In genomic region chrX:30995705-30996104, GRCh38 we compare ENCODE assay signal across 29 cellular contexts.
"Had no signal": no experiment of that assay in that cellular context is flagged by ENCODE, and none has a peak within 500 bp of the region (broad histone marks: within the 10 kb centered on the region; RNA-seq: fewer than 3 reads in every experiment).

No MANE protein-coding gene starts in this region.

- H3K27ac ChIP-seq: hepatocyte, left ventricle myocardium inferior, neural progenitor cell, neutrophil, ovary, prostate gland, tibial nerve, uterus had no signal

- H3K9ac ChIP-seq: neural progenitor cell had no signal

- H3K79me2 ChIP-seq: hepatocyte had no signal

- ATAC-seq: natural killer cell; right cardiac atrium; stimulated activated memory B cell treated with anti-CD40 and anti-IgM and Interleukin-4, amounts not matched to agents 10 μg/mL and 1 μg/mL and 100 μg/mL, for 72 hours; stimulated activated naive CD8-positive, alpha-beta T cell treated with anti-CD3 and anti-CD28 coated beads, Interleukin-15, amount 100 ng/mL, for 72 hours had no signal

- H3K4me3 Mint-ChIP-seq: mesothelial cell of epicardium; naive B cell; natural killer cell; nephron progenitor cell; neural progenitor cell; stimulated activated memory B cell treated with anti-CD40 and anti-IgM and Interleukin-4, amounts not matched to agents 10 μg/mL and 1 μg/mL and 100 μg/mL, for 72 hours; stimulated activated naive CD8-positive, alpha-beta T cell treated with anti-CD3 and anti-CD28 coated beads, Interleukin-15, amount 100 ng/mL, for 72 hours; type B pancreatic cell had no signal

- H3K36me3 ChIP-seq: left ventricle myocardium inferior, neural progenitor cell, neutrophil, ovary, prostate gland, tibial nerve, uterus had no signal

- H3K27me3 ChIP-seq: hepatocyte, neural progenitor cell, neutrophil, ovary, uterus had no signal

- H2AFZ ChIP-seq: hepatocyte, neural progenitor cell had no signal

- H3K4me1 Mint-ChIP-seq: naive B cell; natural killer cell; neural progenitor cell; stimulated activated memory B cell treated with anti-CD40 and anti-IgM and Interleukin-4, amounts not matched to agents 10 μg/mL and 1 μg/mL and 100 μg/mL, for 72 hours; stimulated activated naive CD8-positive, alpha-beta T cell treated with anti-CD3 and anti-CD28 coated beads, Interleukin-15, amount 100 ng/mL, for 72 hours had no signal

- H3K4me2 ChIP-seq: hepatocyte, neural progenitor cell, smooth muscle cell had no signal

- H3K9me3 Mint-ChIP-seq: neural progenitor cell; stimulated activated memory B cell treated with anti-CD40 and anti-IgM and Interleukin-4, amounts not matched to agents 10 μg/mL and 1 μg/mL and 100 μg/mL, for 72 hours; stimulated activated naive CD8-positive, alpha-beta T cell treated with anti-CD3 and anti-CD28 coated beads, Interleukin-15, amount 100 ng/mL, for 72 hours; type B pancreatic cell had no signal

- DNase-seq: islet precursor cell; left ventricle myocardium inferior; mesendoderm; naive B cell; natural killer cell; nephron progenitor cell; occipital lobe; ovary; posterior cingulate gyrus; retina; right cardiac atrium; stimulated activated CD4-positive, alpha-beta T cell treated with anti-CD3 and anti-CD28 coated beads, Interleukin-1b, Interleukin-23, amount 100 ng/mL, for 48 hours; stimulated activated CD4-positive, alpha-beta T cell treated with anti-CD3 and anti-CD28 coated beads, Interleukin-2, amount 100 ng/mL, for 48 hours; stimulated activated CD4-positive, alpha-beta T cell treated with anti-CD3 and anti-CD28 coated beads, Interleukin-4, amount 100 ng/mL, for 4 hours; stimulated activated CD8-positive, alpha-beta memory T cell treated with anti-CD3 and anti-CD28 coated beads, Interleukin-4, amount 100 ng/mL, for 48 hours; stimulated activated naive CD4-positive, alpha-beta T cell treated with Interleukin-2 at 50 U/mL for 16 hours; stimulated activated naive CD8-positive, alpha-beta T cell treated with anti-CD3 and anti-CD28 coated beads, Interleukin-15, amount 100 ng/mL, for 72 hours; substantia nigra; uterus had no signal

- H3K27me3 Mint-ChIP-seq: stimulated activated naive CD8-positive, alpha-beta T cell treated with anti-CD3 and anti-CD28 coated beads, Interleukin-15, amount 100 ng/mL, for 72 hours; type B pancreatic cell had no signal

- H3K9me3 ChIP-seq: left ventricle myocardium inferior, neutrophil, ovary, prostate gland, tibial nerve, uterus had no signal

- H3K27ac Mint-ChIP-seq: mesothelial cell of epicardium; naive B cell; natural killer cell; nephron progenitor cell; neural progenitor cell; stimulated activated memory B cell treated with anti-CD40 and anti-IgM and Interleukin-4, amounts not matched to agents 10 μg/mL and 1 μg/mL and 100 μg/mL, for 72 hours; stimulated activated naive CD8-positive, alpha-beta T cell treated with anti-CD3 and anti-CD28 coated beads, Interleukin-15, amount 100 ng/mL, for 72 hours; type B pancreatic cell had no signal

- H3K36me3 Mint-ChIP-seq: mesothelial cell of epicardium; naive B cell; natural killer cell; neural progenitor cell; stimulated activated memory B cell treated with anti-CD40 and anti-IgM and Interleukin-4, amounts not matched to agents 10 μg/mL and 1 μg/mL and 100 μg/mL, for 72 hours; type B pancreatic cell had no signal

- H3K4me1 ChIP-seq: neural progenitor cell, prostate gland, tibial nerve, uterus had no signal

- H3K4me3 ChIP-seq: hepatocyte, left ventricle myocardium inferior, lung, neural progenitor cell, ovary, prostate gland, smooth muscle cell, tibial nerve, uterus had no signal
